In the genomic region with DNA sequence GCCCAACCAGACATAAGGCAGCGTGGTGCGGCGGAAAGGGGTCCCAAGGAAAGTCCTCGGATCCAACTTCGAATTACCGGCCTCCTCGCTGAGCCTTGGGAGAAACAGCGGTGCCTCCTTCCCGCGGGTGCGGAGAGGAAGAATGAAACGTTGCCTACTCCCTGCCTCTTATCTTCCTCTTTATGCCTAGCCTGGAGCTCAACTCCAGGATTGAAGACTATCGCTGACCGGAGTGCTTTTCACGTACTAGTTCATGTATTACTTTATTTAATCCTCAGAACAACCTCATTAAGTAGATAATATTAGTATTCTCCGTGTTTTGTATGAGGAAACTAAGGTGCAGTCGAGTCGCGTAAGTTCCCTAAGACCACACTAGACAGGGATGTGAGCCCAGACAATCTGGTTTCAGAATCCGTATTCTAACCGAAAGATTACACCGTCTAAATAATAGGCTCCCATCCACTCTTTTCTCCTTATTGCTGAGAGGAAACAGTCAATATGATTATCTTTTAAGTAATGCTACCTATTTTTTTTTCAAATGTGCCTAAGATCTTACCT, we compare ENCODE assay signal across 8 cellular contexts. TPM values are rescaled to one million over a fixed set of nuclear protein-coding genes. Genes with fewer than 3 reads are reported as not detected.
A peak's percentile ranks its signal among the peaks of the same experiment; 100 is the strongest.
DNase-seq lines count a peak whose midpoint lies in the region; ATAC-seq and TF ChIP-seq lines count a peak whose summit lies in the region.

No MANE protein-coding gene starts in this region.

- H3K9me3 ChIP-seq in hepatocyte (ENCODE audit: low read depth): no peaks in the 10 kb centered on the region
- H3K9me3 ChIP-seq in skeletal muscle satellite cell (replicated peaks; ENCODE audit: low read length): no peaks in the 10 kb centered on the region

- H3K4me1 Mint-ChIP-seq in activated naive CD4-positive, alpha-beta T cell treated with anti-CD3 and anti-CD28 coated beads, Interleukin-2, amount 10 ng/mL, durations not matched to agents 7 days and 5 days: peaks cover 27% of the 10 kb centered on the region
- peaks cover 7% of the 10 kb centered on the region for H3K4me1 Mint-ChIP-seq in WTC11

- no peaks in the 10 kb centered on the region for H3K27me3 ChIP-seq in hepatocyte
- H3K27me3 ChIP-seq in skeletal muscle satellite cell (ENCODE audit: control insufficient read depth, insufficient read depth, low read length): no peaks in the 10 kb centered on the region

- H3K4me3 ChIP-seq in hepatocyte: peak overlapping the region; percentile 53
- H3K4me3 ChIP-seq in skeletal muscle satellite cell (ENCODE audit: low read length): peak overlapping the region; percentile 94

- H3K79me2 ChIP-seq in hepatocyte: peaks cover 29% of the 10 kb centered on the region

- ATAC-seq in WTC11 (peak; percentile 15), HG03460 (IDR thresholded peaks at IDR 0.05; ENCODE audit: unreplicated experiment) (no peak)

- H3K27ac ChIP-seq in hepatocyte: peak overlapping the region; percentile 83

- H3K4me2 ChIP-seq in hepatocyte (peak overlapping the region; percentile 83), skeletal muscle satellite cell (ENCODE audit: low read length) (peak overlapping the region; percentile 91)

- H3K36me3 Mint-ChIP-seq in activated naive CD4-positive, alpha-beta T cell treated with anti-CD3 and anti-CD28 coated beads, Interleukin-2, amount 10 ng/mL, durations not matched to agents 7 days and 5 days: peaks cover 7% of the 10 kb centered on the region
- no peaks in the 10 kb centered on the region for H3K36me3 Mint-ChIP-seq in WTC11

- no peaks in the 10 kb centered on the region for H3K27me3 Mint-ChIP-seq in activated naive CD4-positive, alpha-beta T cell treated with anti-CD3 and anti-CD28 coated beads, Interleukin-2, amount 10 ng/mL, durations not matched to agents 7 days and 5 days
- H3K27me3 Mint-ChIP-seq in WTC11 (ENCODE audit: low read depth): no peaks in the 10 kb centered on the region

- H3K4me3 Mint-ChIP-seq in activated naive CD4-positive, alpha-beta T cell treated with anti-CD3 and anti-CD28 coated beads, Interleukin-2, amount 10 ng/mL, durations not matched to agents 7 days and 5 days: peak overlapping the region; percentile 78
- H3K4me3 Mint-ChIP-seq in WTC11: peak overlapping the region; percentile 81

- POLR2A ChIA-PET in WTC11 (lab: Charles Lee): interaction anchor here (0.6 to 1.4 kb wide), 7 partner anchors 20 to 344 kb away, joined by 3 to 7 read pairs (median 4); a partner anchor contains a TSS

- CTCF ChIA-PET in activated naive CD4-positive, alpha-beta T cell treated with anti-CD3 and anti-CD28 coated beads, Interleukin-2, amount 10 ng/mL, durations not matched to agents 7 days and 5 days (lab: Charles Lee): interaction anchor here (1.0 to 1.9 kb wide), 3 partner anchors 33 to 214 kb away, joined by 4 to 11 read pairs (median 5); no protein-coding TSS in a partner anchor
- CTCF ChIA-PET in WTC11 (lab: Charles Lee): interaction anchor here (0.6 to 2.3 kb wide), 22 partner anchors 8 to 346 kb away, joined by 3 to 31 read pairs (median 4); a partner anchor contains a TSS

- H3K36me3 ChIP-seq in hepatocyte (replicated peaks; ENCODE audit: insufficient read depth, low read depth): no peaks in the 10 kb centered on the region
- H3K36me3 ChIP-seq in skeletal muscle satellite cell (ENCODE audit: insufficient read depth, low read length): no peaks in the 10 kb centered on the region

- H4K20me1 ChIP-seq in hepatocyte (ENCODE audit: insufficient read depth, poor library complexity, severe bottlenecking): no peaks in the 10 kb centered on the region

- H3K9me2 ChIP-seq in hepatocyte (replicated peaks; ENCODE audit: insufficient read depth): no peaks in the 10 kb centered on the region

- peak overlapping the region; percentile 81 for H3K27ac Mint-ChIP-seq in activated naive CD4-positive, alpha-beta T cell treated with anti-CD3 and anti-CD28 coated beads, Interleukin-2, amount 10 ng/mL, durations not matched to agents 7 days and 5 days
- peak overlapping the region; percentile 76; the same call in 1 of the 2 replicates for H3K27ac Mint-ChIP-seq in WTC11

- no peaks in the 10 kb centered on the region for H3K4me1 ChIP-seq in hepatocyte (ENCODE audit: insufficient read depth)
- H3K4me1 ChIP-seq in skeletal muscle satellite cell (ENCODE audit: control insufficient read depth, insufficient read depth, low read length): peaks cover 7% of the 10 kb centered on the region

- WGBS in hepatocyte (ENCODE audit: low lambda C conversion rate, missing lambda C conversion rate): 33% methylated on average over 22 of the region's 22 CpGs

- H3K9ac ChIP-seq in skeletal muscle satellite cell (ENCODE audit: low read depth, low read length): peak overlapping the region; percentile 83

- no peak for DNase-seq in activated naive CD4-positive, alpha-beta T cell treated with anti-CD3 and anti-CD28 coated beads, Interleukin-2, amount 10 ng/mL, durations not matched to agents 7 days and 5 days
- no peak for DNase-seq in activated naive CD4-positive, alpha-beta T cell treated with Interleukin-2 at 50 U/mL for 16 hours
- DNase-seq in WTC11 (ENCODE audit: low spot score): no peak
- no peak for DNase-seq in hepatocyte (ENCODE audit: low spot score)
- DNase-seq in NCI-H446 treated with DMSO at 0.1 percent for 48 hours (lab: John Stamatoyannopoulos, UW): no peak
- no peak for DNase-seq in NCI-H1694 (lab: John Stamatoyannopoulos, UW)

- H3K9me3 Mint-ChIP-seq in activated naive CD4-positive, alpha-beta T cell treated with anti-CD3 and anti-CD28 coated beads, Interleukin-2, amount 10 ng/mL, durations not matched to agents 7 days and 5 days: no peaks in the 10 kb centered on the region
- H3K9me3 Mint-ChIP-seq in WTC11: no peaks in the 10 kb centered on the region

- peak overlapping the region; percentile 81 for H2AFZ ChIP-seq in hepatocyte

- TF ChIP-seq CTCF in WTC11 (IDR thresholded peaks at IDR 0.05) (no peak), hepatocyte (IDR thresholded peaks at IDR 0.05; ENCODE audit: poor library complexity) (no peak)

TF ChIP-seq in WTC11, 78 proteins besides CTCF, POLR2A, EP300 and RAD21:
- TF ChIP-seq SP1 (CRISPR knock-in tag; conservative IDR thresholded peaks at IDR 0.05) (no peak), NFATC4 (CRISPR knock-in tag; IDR thresholded peaks at IDR 0.05) (no peak), HMGA2 (CRISPR knock-in tag; IDR thresholded peaks at IDR 0.05) (no peak), TCF7 (CRISPR knock-in tag; IDR thresholded peaks at IDR 0.05; ENCODE audit: low read depth) (no peak), TEAD4 (CRISPR knock-in tag; IDR thresholded peaks at IDR 0.05) (no peak), CREB1 (CRISPR knock-in tag; IDR thresholded peaks at IDR 0.05) (peak; percentile 15; the same call in 1 of the 2 replicates), ZBTB21 (CRISPR knock-in tag; IDR thresholded peaks at IDR 0.05; ENCODE audit: borderline replicate concordance) (no peak), ETV6 (CRISPR knock-in tag; IDR thresholded peaks at IDR 0.05) (peak; percentile 4; the same call in 1 of the 2 replicates), NFYB (CRISPR knock-in tag; conservative IDR thresholded peaks at IDR 0.05; ENCODE audit: low read depth) (no peak), MXD4 (CRISPR knock-in tag; IDR thresholded peaks at IDR 0.05; ENCODE audit: borderline replicate concordance) (no peak)

RNA-seq across cellular contexts. Expression of a gene that starts 0.8 kb away (rescaled TPM):
- total RNA-seq in WTC11 (2021) (15.8 to 18.3 TPM (median 17.2 TPM) in 3 replicates), hepatocyte (18.2 and 19.0 TPM in 2 replicates)
- 11.0 and 15.3 TPM in 2 replicates for polyA plus RNA-seq in hepatocyte
- total RNA-seq in skeletal muscle satellite cell (2012; rRNA removed): 13.4 and 18.6 TPM in 2 replicates

RNA-seq across cellular contexts. Expression of a gene that starts 29.8 kb away (rescaled TPM):
- 6.6 to 10.1 TPM (median 7.6 TPM) in 3 replicates for total RNA-seq in WTC11 (2021)
- total RNA-seq in hepatocyte: 2.1 and 3.4 TPM in 2 replicates
- 2.2 and 2.5 TPM in 2 replicates for polyA plus RNA-seq in hepatocyte
- 7.4 and 12.5 TPM in 2 replicates for total RNA-seq in skeletal muscle satellite cell (2012; rRNA removed)
